13 cellular contexts compared by ENCODE assay signal in genomic region chr7:20229652-20230500, GRCh38. TPM values are rescaled to one million over a fixed set of nuclear protein-coding genes. Genes with fewer than 3 reads are reported as not detected.
DNase-seq lines count a peak whose midpoint lies in the region; ATAC-seq, FAIRE-seq and TF ChIP-seq lines count a peak whose summit lies in the region.
"Had no signal": no experiment of that assay in that cellular context is flagged by ENCODE, and none has a peak within 500 bp of the region (broad histone marks: within the 10 kb centered on the region; RNA-seq: fewer than 3 reads in every experiment).

No MANE protein-coding gene starts in this region.

- in situ Hi-C loops in ACHN (cut with HindIII; ENCODE audit: low pct_ligation_motif_present, low pct_unique_long_range_greater_than_20kb, low sequenced_read_pairs): no loop called here

- ATAC-seq in lower lobe of right lung: peak; percentile 87 to 89
- ATAC-seq in naive thymus-derived CD4-positive, alpha-beta T cell: no peak
- ATAC-seq: activated T-cell treated with anti-CD3 and anti-CD28 coated beads, Interleukin-2, amount 50 U/mL, for 4 hours; stimulated activated naive B cell treated with anti-CD40 and anti-IgM and Interleukin-4, amounts not matched to agents 10 μg/mL and 1 μg/mL and 100 μg/mL, for 72 hours had no signal

- no peaks in the 10 kb centered on the region for H3K9me3 ChIP-seq in lower lobe of right lung
- H3K9me3 ChIP-seq in naive thymus-derived CD4-positive, alpha-beta T cell (ENCODE audit: control insufficient read depth in 2 of 3, low read length in 3 of 3): no peaks in the 10 kb centered on the region
- no peaks in the 10 kb centered on the region for H3K9me3 ChIP-seq in CD4-positive, alpha-beta memory T cell (ENCODE audit: control insufficient read depth in 1 of 2, low read length in 2 of 2)

- POLR2A ChIA-PET in naive thymus-derived CD4-positive, alpha-beta T cell (lab: Charles Lee): no interaction called here
- POLR2A ChIA-PET in CD4-positive, alpha-beta memory T cell (lab: Charles Lee; ENCODE audit: partially characterized antibody): no interaction called here

- H3K4me3 ChIP-seq in bronchial epithelial cell (ENCODE audit: low read depth, low read length) (no peak overlapping the region), lower lobe of right lung (no peak overlapping the region)
- no peak overlapping the region for H3K4me3 ChIP-seq in naive thymus-derived CD4-positive, alpha-beta T cell (ENCODE audit: low read length)
- H3K4me3 ChIP-seq in CD4-positive, alpha-beta memory T cell (ENCODE audit: low read length in 2 of 2): no peak overlapping the region

- no peak for FAIRE-seq in bronchial epithelial cell (lab: Jason Lieb, UNC)
- FAIRE-seq: small intestine had no signal

- TF ChIP-seq CTCF in bronchial epithelial cell (IDR thresholded peaks at IDR 0.05; ENCODE audit: insufficient read depth, low read length, severe bottlenecking) (no peak), lower lobe of right lung (IDR thresholded peaks at IDR 0.05) (no peak)

- H3K36me3 ChIP-seq in bronchial epithelial cell (ENCODE audit: control insufficient read depth, insufficient read depth, low read length) (no peaks in the 10 kb centered on the region), lower lobe of right lung (no peaks in the 10 kb centered on the region)
- no peaks in the 10 kb centered on the region for H3K36me3 ChIP-seq in naive thymus-derived CD4-positive, alpha-beta T cell (ENCODE audit: control insufficient read depth in 2 of 3, insufficient read depth in 3 of 3, low read length in 3 of 3)
- H3K36me3 ChIP-seq in CD4-positive, alpha-beta memory T cell (ENCODE audit: insufficient read depth, low read length): no peaks in the 10 kb centered on the region

- no peaks in the 10 kb centered on the region for H3K36me3 Mint-ChIP-seq in naive thymus-derived CD4-positive, alpha-beta T cell
- no peaks in the 10 kb centered on the region for H3K36me3 Mint-ChIP-seq in CD4-positive, alpha-beta memory T cell
- H3K36me3 Mint-ChIP-seq: stimulated activated naive B cell treated with anti-CD40 and anti-IgM and Interleukin-4, amounts not matched to agents 10 μg/mL and 1 μg/mL and 100 μg/mL, for 72 hours had no signal

- peaks cover 16% of the 10 kb centered on the region for H3K4me1 ChIP-seq in lower lobe of right lung
- H3K4me1 ChIP-seq in naive thymus-derived CD4-positive, alpha-beta T cell (ENCODE audit: control insufficient read depth in 2 of 2, insufficient read depth in 2 of 2, low read length in 2 of 2): no peaks in the 10 kb centered on the region
- no peaks in the 10 kb centered on the region for H3K4me1 ChIP-seq in CD4-positive, alpha-beta memory T cell (ENCODE audit: insufficient read depth, low read length)

- peaks cover 0 to 2% (median 0%) of the 10 kb centered on the region in 7 donors for H3K4me1 Mint-ChIP-seq in naive thymus-derived CD4-positive, alpha-beta T cell
- H3K4me1 Mint-ChIP-seq in CD4-positive, alpha-beta memory T cell: no peaks in the 10 kb centered on the region

- peak; percentile 49 for DNase-seq in ACHN
- DNase-seq in LHCN-M2 (ENCODE audit: low read depth): peak; percentile 98
- DNase-seq in bronchial epithelial cell (ENCODE audit: low read depth): peak; percentile 75
- DNase-seq in lower lobe of right lung: no peak
- no peak for DNase-seq in NCI-H526 (lab: John Stamatoyannopoulos, UW)
- no peak for DNase-seq in hippocampal formation (lab: John Stamatoyannopoulos, UW)
- DNase-seq in naive thymus-derived CD4-positive, alpha-beta T cell: no peak
- DNase-seq in CD4-positive, alpha-beta memory T cell: no peak
- DNase-seq: activated T-cell treated with anti-CD3 and anti-CD28 coated beads, Interleukin-2, amount 50 U/mL, for 4 hours; GOT3; small intestine; stimulated activated naive B cell treated with anti-CD40 and anti-IgM and Interleukin-4, amounts not matched to agents 10 μg/mL and 1 μg/mL and 100 μg/mL, for 72 hours had no signal

- H3K27me3 ChIP-seq in bronchial epithelial cell (ENCODE audit: control insufficient read depth, insufficient read depth, low read length) (no peaks in the 10 kb centered on the region), lower lobe of right lung (ENCODE audit: low read depth) (no peaks in the 10 kb centered on the region)
- H3K27me3 ChIP-seq in naive thymus-derived CD4-positive, alpha-beta T cell (ENCODE audit: control insufficient read depth in 2 of 2, insufficient read depth in 2 of 2, low read length in 2 of 2): no peaks in the 10 kb centered on the region
- no peaks in the 10 kb centered on the region for H3K27me3 ChIP-seq in CD4-positive, alpha-beta memory T cell (ENCODE audit: insufficient read depth, low read length)

- H3K27ac Mint-ChIP-seq in naive thymus-derived CD4-positive, alpha-beta T cell: no peak overlapping the region
- no peak overlapping the region for H3K27ac Mint-ChIP-seq in CD4-positive, alpha-beta memory T cell
- H3K27ac Mint-ChIP-seq: stimulated activated naive B cell treated with anti-CD40 and anti-IgM and Interleukin-4, amounts not matched to agents 10 μg/mL and 1 μg/mL and 100 μg/mL, for 72 hours had no signal

- H3K27me3 Mint-ChIP-seq in naive thymus-derived CD4-positive, alpha-beta T cell: no peaks in the 10 kb centered on the region
- H3K27me3 Mint-ChIP-seq in CD4-positive, alpha-beta memory T cell: no peaks in the 10 kb centered on the region
- H3K27me3 Mint-ChIP-seq: stimulated activated naive B cell treated with anti-CD40 and anti-IgM and Interleukin-4, amounts not matched to agents 10 μg/mL and 1 μg/mL and 100 μg/mL, for 72 hours had no signal

- no peak overlapping the region for H3K4me3 Mint-ChIP-seq in naive thymus-derived CD4-positive, alpha-beta T cell
- H3K4me3 Mint-ChIP-seq in CD4-positive, alpha-beta memory T cell: no peak overlapping the region
- H3K4me3 Mint-ChIP-seq: activated T-cell treated with anti-CD3 and anti-CD28 coated beads, Interleukin-2, amount 50 U/mL, for 4 hours; stimulated activated naive B cell treated with anti-CD40 and anti-IgM and Interleukin-4, amounts not matched to agents 10 μg/mL and 1 μg/mL and 100 μg/mL, for 72 hours had no signal

- intact Hi-C loops in lower lobe of right lung (cut with DNase I): no loop called here
- intact Hi-C loops in naive thymus-derived CD4-positive, alpha-beta T cell (cut with micrococcal nuclease): no loop called here
- intact Hi-C loops in CD4-positive, alpha-beta memory T cell (cut with micrococcal nuclease): no loop called here

- no peak overlapping the region for H3K27ac ChIP-seq in lower lobe of right lung
- H3K27ac ChIP-seq in naive thymus-derived CD4-positive, alpha-beta T cell (ENCODE audit: low read depth, low read length): no peak overlapping the region
- H3K27ac ChIP-seq in CD4-positive, alpha-beta memory T cell (ENCODE audit: low read depth, low read length): no peak overlapping the region

- peaks cover 0 to 3% (median 0%) of the 10 kb centered on the region in 11 donors for H3K9me3 Mint-ChIP-seq in naive thymus-derived CD4-positive, alpha-beta T cell
- peaks cover 0 to 6% (median 0%) of the 10 kb centered on the region in 8 donors for H3K9me3 Mint-ChIP-seq in CD4-positive, alpha-beta memory T cell
- H3K9me3 Mint-ChIP-seq: activated T-cell treated with anti-CD3 and anti-CD28 coated beads, Interleukin-2, amount 50 U/mL, for 4 hours had no signal

- CTCF ChIA-PET in naive thymus-derived CD4-positive, alpha-beta T cell (lab: Charles Lee): no interaction called here
- CTCF ChIA-PET in CD4-positive, alpha-beta memory T cell (lab: Charles Lee; ENCODE audit: partially characterized antibody): no interaction called here

RNA-seq across cellular contexts. Expression of gene MACC1, which starts 12.7 kb away (rescaled TPM):
- 0.06 and 0.11 TPM in 2 replicates for total RNA-seq in LHCN-M2 (2014; rRNA removed)
- 0.01 TPM for polyA plus RNA-seq in LHCN-M2 (2012)
- 15.5 and 19.2 TPM in 2 replicates for total RNA-seq in bronchial epithelial cell
- total RNA-seq in lower lobe of right lung: 24.7 TPM
- under 1 TPM; 0.08 to 0.24 (median 0.15) TPM for total RNA-seq in naive thymus-derived CD4-positive, alpha-beta T cell
- under 1 TPM; 0.03 to 0.08 TPM for polyA plus RNA-seq in naive thymus-derived CD4-positive, alpha-beta T cell
- total RNA-seq in CD4-positive, alpha-beta memory T cell: under 1 TPM in 1 of 2 experiments, not detected in 1; 0.09 TPM
- under 1 TPM in 1 of 2 donors, not detected in 1; 0.05 TPM for polyA plus RNA-seq in CD4-positive, alpha-beta memory T cell
- total RNA-seq: T-helper 1 cell treated with Interleukin-12 subunit alpha and Interleukin-12 subunit beta and Interleukin-4 antibody, amounts not matched to agents 30 ng/mL and 1 ng/mL, for 36 hours had no signal

Comparison
In these comparisons a context has a peak if more than half of its experiments do, and no peak if none do; other contexts are left out.
1. DNase-seq: peak in ACHN (single experiment), LHCN-M2 (single experiment) and bronchial epithelial cell (single experiment); none in lower lobe of right lung (single experiment), NCI-H526 (0 of 2), hippocampal formation (0 of 2), naive thymus-derived CD4-positive, alpha-beta T cell (0 of 9) and CD4-positive, alpha-beta memory T cell (0 of 5).
2. RNA of gene MACC1, which starts 12.7 kb away (total RNA-seq): 24.7 TPM in lower lobe of right lung (single experiment) and 15.5 to 19.2 TPM in bronchial epithelial cell; 0.08 to 0.24 TPM in naive thymus-derived CD4-positive, alpha-beta T cell, 0.06 to 0.11 TPM in LHCN-M2 and 0.09 TPM in CD4-positive, alpha-beta memory T cell; every median in the first group is over 10 times any median in the second.